Comparison of ENCODE assay signal across 9 cellular contexts in the genomic region with DNA sequence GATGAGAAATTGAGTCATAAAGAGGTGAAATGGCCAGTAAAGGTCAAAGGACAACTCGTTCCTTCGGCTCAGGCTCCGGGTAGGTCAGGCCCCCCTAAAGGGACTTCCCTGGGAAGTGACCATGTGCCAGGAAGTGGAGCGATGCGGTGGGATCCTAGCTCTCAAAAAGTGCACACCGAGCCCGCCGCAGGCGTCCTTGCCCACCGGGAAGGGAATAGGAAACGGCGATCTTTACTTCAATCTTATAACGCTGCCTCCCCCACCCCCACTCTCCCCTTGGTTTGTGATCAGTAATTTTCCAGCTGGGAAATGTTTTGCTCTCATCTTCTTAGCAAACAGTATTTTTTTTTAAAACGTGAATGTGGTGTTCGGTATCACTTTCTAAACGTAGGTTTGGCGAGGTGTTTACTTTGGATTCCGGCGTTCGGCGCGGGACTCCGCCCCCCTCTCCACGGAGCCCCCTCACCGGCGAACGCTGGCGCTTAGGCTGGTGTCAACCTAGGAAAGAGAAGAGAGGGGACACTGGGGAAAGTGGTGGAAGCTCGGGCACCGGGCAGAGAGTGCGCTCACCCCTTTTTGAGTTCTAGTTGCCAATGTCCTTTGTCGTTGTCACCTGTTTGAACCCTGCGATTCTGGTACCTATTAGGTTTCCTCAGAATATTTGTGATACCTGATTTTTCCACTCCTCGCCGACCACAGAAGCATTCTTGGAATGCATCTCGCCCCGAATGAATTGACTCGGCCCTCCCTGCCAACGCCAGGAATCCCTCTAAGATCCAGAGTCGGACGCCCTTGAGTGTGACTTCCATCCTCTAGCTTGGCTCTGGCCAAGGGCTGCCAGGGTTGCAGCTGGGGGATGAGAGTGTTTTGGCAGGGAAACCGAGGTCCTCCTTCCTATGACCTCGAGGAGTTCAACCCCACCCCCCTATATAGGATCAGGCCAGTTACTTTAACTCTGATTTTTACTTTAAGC. TPM values are rescaled to one million over a fixed set of nuclear protein-coding genes. Genes with fewer than 3 reads are reported as not detected.
DNase-seq lines count a peak whose midpoint lies in the region; ATAC-seq, FAIRE-seq and TF ChIP-seq lines count a peak whose summit lies in the region.
"Had no signal": no experiment of that assay in that cellular context is flagged by ENCODE, and none has a peak within 500 bp of the region (broad histone marks: within the 10 kb centered on the region; RNA-seq: fewer than 3 reads in every experiment).

No MANE protein-coding gene starts in this region.

- peaks cover 85% of the 10 kb centered on the region for H3K27me3 ChIP-seq in endodermal cell (ENCODE audit: control insufficient read depth, insufficient read depth, low read length, poor library complexity, severe bottlenecking)
- H3K27me3 ChIP-seq in mononuclear cell (ENCODE audit: insufficient read depth, low read length) = peaks cover 65% of the 10 kb centered on the region
- no peaks in the 10 kb centered on the region for H3K27me3 ChIP-seq in transverse colon

- in situ Hi-C loops in transverse colon (cut with MboI; ENCODE audit: low pct_ligation_motif_present in 1 of 4, low pct_unique_long_range_greater_than_20kb in 1 of 4, low sequenced_read_pairs in 3 of 4) = loop anchor here in 1 of 4 donors (25.0 kb wide), 2 partner anchors 246 to 771 kb away; no protein-coding TSS in a partner anchor

- H3K9ac ChIP-seq in endodermal cell (ENCODE audit: extremely low read depth, low read length, poor library complexity, severe bottlenecking) = no peak overlapping the region

- FAIRE-seq in D721Med (lab: Jason Lieb, UNC) = no peak

- peaks cover 61% of the 10 kb centered on the region for H3K27me3 Mint-ChIP-seq in activated CD4-positive, alpha-beta memory T cell treated with anti-CD3 and anti-CD28 coated beads for 36 hours
- H3K27me3 Mint-ChIP-seq in activated CD4-positive, alpha-beta memory T cell treated with anti-CD3 and anti-CD28 coated beads, Interleukin-2, amount 10 ng/mL, durations not matched to agents 7 days and 5 days = peaks cover 59% of the 10 kb centered on the region
- H3K27me3 Mint-ChIP-seq in endodermal cell (ENCODE audit: insufficient read depth) = peaks cover 83% of the 10 kb centered on the region

- no peak for TF ChIP-seq EP300 in transverse colon (IDR thresholded peaks at IDR 0.05; ENCODE audit: low read depth)

- no peak for DNase-seq in activated CD4-positive, alpha-beta memory T cell treated with anti-CD3 and anti-CD28 coated beads for 36 hours
- no peak for DNase-seq in activated CD4-positive, alpha-beta memory T cell treated with anti-CD3 and anti-CD28 coated beads, Interleukin-2, amount 10 ng/mL, durations not matched to agents 7 days and 5 days
- DNase-seq in endodermal cell (peak; percentile 65), transverse colon (peak; percentile 35), erythroblast (lab: John Stamatoyannopoulos, UW) (no peak), D721Med (ENCODE audit: insufficient read length, low spot score) (no peak)
- DNase-seq: amniotic stem cell had no signal

- intact Hi-C loops in activated CD4-positive, alpha-beta memory T cell treated with anti-CD3 and anti-CD28 coated beads for 36 hours (cut with micrococcal nuclease) = loop anchor here (5.0 kb wide), 1 partner anchor 249 kb away; no protein-coding TSS in a partner anchor
- intact Hi-C loops in transverse colon (cut with DNase I; ENCODE audit: low total_unique reads) = loop anchor here (2.0 to 10.0 kb wide), 2 partner anchors 145 to 563 kb away; no protein-coding TSS in a partner anchor

- H3K4me3 ChIP-seq in endodermal cell (ENCODE audit: low read length) (peak overlapping the region; percentile 77), mononuclear cell (ENCODE audit: low read length) (peak overlapping the region; percentile 18), transverse colon (peak overlapping the region; percentile 61 to 85 (median 80))

- CTCF ChIA-PET in activated CD4-positive, alpha-beta memory T cell treated with anti-CD3 and anti-CD28 coated beads for 36 hours (lab: Charles Lee) = no interaction called here
- CTCF ChIA-PET in activated CD4-positive, alpha-beta memory T cell treated with anti-CD3 and anti-CD28 coated beads, Interleukin-2, amount 10 ng/mL, durations not matched to agents 7 days and 5 days (lab: Charles Lee) = no interaction called here

- POLR2A ChIA-PET in activated CD4-positive, alpha-beta memory T cell treated with anti-CD3 and anti-CD28 coated beads for 36 hours (lab: Charles Lee) = no interaction called here
- POLR2A ChIA-PET in activated CD4-positive, alpha-beta memory T cell treated with anti-CD3 and anti-CD28 coated beads, Interleukin-2, amount 10 ng/mL, durations not matched to agents 7 days and 5 days (lab: Charles Lee) = no interaction called here

- no peaks in the 10 kb centered on the region for H3K36me3 Mint-ChIP-seq in activated CD4-positive, alpha-beta memory T cell treated with anti-CD3 and anti-CD28 coated beads for 36 hours
- no peaks in the 10 kb centered on the region for H3K36me3 Mint-ChIP-seq in activated CD4-positive, alpha-beta memory T cell treated with anti-CD3 and anti-CD28 coated beads, Interleukin-2, amount 10 ng/mL, durations not matched to agents 7 days and 5 days (ENCODE audit: low read depth)
- no peaks in the 10 kb centered on the region for H3K36me3 Mint-ChIP-seq in endodermal cell (ENCODE audit: low read depth)

- H3K4me1 Mint-ChIP-seq in activated CD4-positive, alpha-beta memory T cell treated with anti-CD3 and anti-CD28 coated beads for 36 hours (ENCODE audit: low read depth) = peaks cover 17% of the 10 kb centered on the region
- H3K4me1 Mint-ChIP-seq in activated CD4-positive, alpha-beta memory T cell treated with anti-CD3 and anti-CD28 coated beads, Interleukin-2, amount 10 ng/mL, durations not matched to agents 7 days and 5 days = peaks cover 20% of the 10 kb centered on the region
- H3K4me1 Mint-ChIP-seq in endodermal cell = peaks cover 16% of the 10 kb centered on the region

- ATAC-seq in activated CD4-positive, CD25-positive, alpha-beta regulatory T cell treated with anti-CD3 and anti-CD28 coated beads, Interleukin-2, amount 50 U/mL, for 24 hours = no peak

- no peaks in the 10 kb centered on the region for H3K9me3 Mint-ChIP-seq in activated CD4-positive, alpha-beta memory T cell treated with anti-CD3 and anti-CD28 coated beads for 36 hours
- no peaks in the 10 kb centered on the region for H3K9me3 Mint-ChIP-seq in activated CD4-positive, alpha-beta memory T cell treated with anti-CD3 and anti-CD28 coated beads, Interleukin-2, amount 10 ng/mL, durations not matched to agents 7 days and 5 days
- no peaks in the 10 kb centered on the region for H3K9me3 Mint-ChIP-seq in endodermal cell

- 9 to 11% methylated on average over 12 to 43 of the region's 43 CpGs for WGBS in endodermal cell (ENCODE audit: insufficient coverage in 1 of 2, insufficient read length in 1 of 2), 2 experiments
- 15 to 34% methylated on average over 5 to 43 of the region's 43 CpGs for WGBS in transverse colon (ENCODE audit: low coverage in 1 of 2), 2 donors

- no peak overlapping the region for H3K27ac Mint-ChIP-seq in activated CD4-positive, alpha-beta memory T cell treated with anti-CD3 and anti-CD28 coated beads for 36 hours
- H3K27ac Mint-ChIP-seq in activated CD4-positive, alpha-beta memory T cell treated with anti-CD3 and anti-CD28 coated beads, Interleukin-2, amount 10 ng/mL, durations not matched to agents 7 days and 5 days = no peak overlapping the region
- no peak overlapping the region for H3K27ac Mint-ChIP-seq in endodermal cell

- H3K4me1 ChIP-seq in endodermal cell (ENCODE audit: control insufficient read depth, insufficient read depth, low read length) = no peaks in the 10 kb centered on the region
- peaks cover 53% of the 10 kb centered on the region for H3K4me1 ChIP-seq in mononuclear cell (ENCODE audit: insufficient read depth, low read length)
- peaks cover 0 to 28% (median 11%) of the 10 kb centered on the region in 4 donors for H3K4me1 ChIP-seq in transverse colon

- H3K36me3 ChIP-seq in endodermal cell (ENCODE audit: control insufficient read depth, insufficient read depth, low read length) (no peaks in the 10 kb centered on the region), transverse colon (peaks cover 0 to 11% (median 5%) of the 10 kb centered on the region in 4 donors)

- H3K27ac ChIP-seq in endodermal cell (ENCODE audit: low read depth, low read length) = no peak overlapping the region
- peak overlapping the region; percentile 92 to 93 (median 92) for H3K27ac ChIP-seq in transverse colon

- TF ChIP-seq CTCF in endodermal cell (conservative IDR thresholded peaks at IDR 0.05) (no peak), transverse colon (IDR thresholded peaks at IDR 0.05) (no peak), D721Med (IDR thresholded peaks at IDR 0.05; ENCODE audit: insufficient read depth, missing control alignments) (no peak)

- peak overlapping the region; percentile 43 for H3K4me3 Mint-ChIP-seq in activated CD4-positive, alpha-beta memory T cell treated with anti-CD3 and anti-CD28 coated beads for 36 hours
- H3K4me3 Mint-ChIP-seq in activated CD4-positive, alpha-beta memory T cell treated with anti-CD3 and anti-CD28 coated beads, Interleukin-2, amount 10 ng/mL, durations not matched to agents 7 days and 5 days = no peak overlapping the region
- peak overlapping the region; percentile 67 for H3K4me3 Mint-ChIP-seq in endodermal cell

- H3K9me3 ChIP-seq in endodermal cell (ENCODE audit: control insufficient read depth, low read length) (no peaks in the 10 kb centered on the region), mononuclear cell (ENCODE audit: low read depth, low read length) (no peaks in the 10 kb centered on the region), transverse colon (no peaks in the 10 kb centered on the region)

- TF ChIP-seq POLR2A in transverse colon (IDR thresholded peaks at IDR 0.05) (no peak), erythroblast (IDR thresholded peaks at IDR 0.05; ENCODE audit: low read length) (no peak)

RNA-seq across cellular contexts. Expression of a gene that starts 1.8 kb away (rescaled TPM):
- 1 to 10 TPM in 1 of 2 experiments, under 1 TPM in 1; 0.75 to 1.3 TPM for total RNA-seq in activated CD4-positive, alpha-beta memory T cell treated with anti-CD3 and anti-CD28 coated beads for 36 hours
- under 1 TPM; 0.35 TPM for total RNA-seq in activated CD4-positive, alpha-beta memory T cell treated with anti-CD3 and anti-CD28 coated beads, Interleukin-2, amount 10 ng/mL, durations not matched to agents 7 days and 5 days
- total RNA-seq in endodermal cell (1 to 10 TPM; 1.9 to 2.6 TPM), mononuclear cell (61.5 TPM), transverse colon (100 to 1,000 TPM; 304 to 861 (median 407) TPM)
- 1.9 TPM for polyA plus RNA-seq in endodermal cell (2013, experiment 1 of 2)
- 1.4 TPM for polyA plus RNA-seq in endodermal cell (2013, experiment 2 of 2)

Comparison
In these comparisons a context has a peak if more than half of its experiments do, and no peak if none do; other contexts are left out.
1. DNase-seq: peak in endodermal cell (single experiment) and transverse colon (single experiment); none in activated CD4-positive, alpha-beta memory T cell treated with anti-CD3 and anti-CD28 coated beads for 36 hours (single experiment), activated CD4-positive, alpha-beta memory T cell treated with anti-CD3 and anti-CD28 coated beads, Interleukin-2, amount 10 ng/mL, durations not matched to agents 7 days and 5 days (single experiment), erythroblast (0 of 2) and D721Med (single experiment).
2. H3K4me3 ChIP-seq: peak in every context shown above with its lines; median percentile 80 in transverse colon; 77 in endodermal cell; 18 in mononuclear cell.
3. RNA of a gene that starts 1.8 kb away (total RNA-seq): 304 to 861 TPM in transverse colon and 61.5 TPM in mononuclear cell (single experiment); 1.9 to 2.6 TPM in endodermal cell, 0.75 to 1.3 TPM in activated CD4-positive, alpha-beta memory T cell treated with anti-CD3 and anti-CD28 coated beads for 36 hours and 0.35 TPM in activated CD4-positive, alpha-beta memory T cell treated with anti-CD3 and anti-CD28 coated beads, Interleukin-2, amount 10 ng/mL, durations not matched to agents 7 days and 5 days; every median in the first group is over 10 times any median in the second.